Comparison of ENCODE assay signal across 2 cellular contexts in the genomic region with DNA sequence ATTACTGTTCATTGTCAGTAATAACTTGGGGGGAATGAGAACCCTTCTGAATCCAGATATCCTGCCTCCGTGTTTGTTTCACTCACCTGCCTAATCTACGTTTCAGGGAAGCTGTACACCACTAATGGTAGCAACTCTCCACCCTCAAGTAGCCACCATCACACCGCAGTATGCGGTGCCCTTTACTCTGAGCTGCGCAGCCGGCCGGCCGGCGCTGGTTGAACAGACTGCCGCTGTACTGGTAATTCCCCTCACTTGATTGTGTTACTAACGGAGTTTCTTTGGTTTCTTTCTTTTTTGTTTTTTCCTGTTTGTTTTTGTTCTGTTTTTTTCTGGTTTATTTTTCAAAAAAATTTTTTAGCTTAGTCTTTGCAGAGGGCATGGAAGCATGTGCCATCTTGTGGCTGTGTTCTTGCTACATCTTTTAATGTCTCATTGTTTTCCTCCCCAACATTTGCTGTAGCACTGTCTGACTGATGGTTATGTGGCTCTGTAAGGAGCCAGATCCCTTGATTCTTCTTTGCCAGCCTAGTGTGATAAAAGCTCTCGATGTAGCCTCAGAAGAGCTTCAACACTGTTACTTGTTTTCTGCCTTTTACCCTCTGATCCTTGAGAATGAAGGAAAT.
TF ChIP-seq lines count a peak whose summit lies in the region.

No MANE protein-coding gene starts in this region.

TF ChIP-seq in SK-N-SH, 30 proteins besides CTCF, POLR2A, EP300 and RAD21 (continued from another document):
- TF ChIP-seq GATA2 (CRISPR knock-in tag; IDR thresholded peaks at IDR 0.05) (no peak), YY1 (IDR thresholded peaks at IDR 0.05; ENCODE audit: low read depth) (no peak), FOXM1 (IDR thresholded peaks at IDR 0.05; ENCODE audit: low read depth) (no peak), ELF1 (IDR thresholded peaks at IDR 0.05) (no peak), RFX5 (IDR thresholded peaks at IDR 0.05; ENCODE audit: low read length) (no peak), JUND (IDR thresholded peaks at IDR 0.05) (no peak)
- TF ChIP-seq, protein P1, sequence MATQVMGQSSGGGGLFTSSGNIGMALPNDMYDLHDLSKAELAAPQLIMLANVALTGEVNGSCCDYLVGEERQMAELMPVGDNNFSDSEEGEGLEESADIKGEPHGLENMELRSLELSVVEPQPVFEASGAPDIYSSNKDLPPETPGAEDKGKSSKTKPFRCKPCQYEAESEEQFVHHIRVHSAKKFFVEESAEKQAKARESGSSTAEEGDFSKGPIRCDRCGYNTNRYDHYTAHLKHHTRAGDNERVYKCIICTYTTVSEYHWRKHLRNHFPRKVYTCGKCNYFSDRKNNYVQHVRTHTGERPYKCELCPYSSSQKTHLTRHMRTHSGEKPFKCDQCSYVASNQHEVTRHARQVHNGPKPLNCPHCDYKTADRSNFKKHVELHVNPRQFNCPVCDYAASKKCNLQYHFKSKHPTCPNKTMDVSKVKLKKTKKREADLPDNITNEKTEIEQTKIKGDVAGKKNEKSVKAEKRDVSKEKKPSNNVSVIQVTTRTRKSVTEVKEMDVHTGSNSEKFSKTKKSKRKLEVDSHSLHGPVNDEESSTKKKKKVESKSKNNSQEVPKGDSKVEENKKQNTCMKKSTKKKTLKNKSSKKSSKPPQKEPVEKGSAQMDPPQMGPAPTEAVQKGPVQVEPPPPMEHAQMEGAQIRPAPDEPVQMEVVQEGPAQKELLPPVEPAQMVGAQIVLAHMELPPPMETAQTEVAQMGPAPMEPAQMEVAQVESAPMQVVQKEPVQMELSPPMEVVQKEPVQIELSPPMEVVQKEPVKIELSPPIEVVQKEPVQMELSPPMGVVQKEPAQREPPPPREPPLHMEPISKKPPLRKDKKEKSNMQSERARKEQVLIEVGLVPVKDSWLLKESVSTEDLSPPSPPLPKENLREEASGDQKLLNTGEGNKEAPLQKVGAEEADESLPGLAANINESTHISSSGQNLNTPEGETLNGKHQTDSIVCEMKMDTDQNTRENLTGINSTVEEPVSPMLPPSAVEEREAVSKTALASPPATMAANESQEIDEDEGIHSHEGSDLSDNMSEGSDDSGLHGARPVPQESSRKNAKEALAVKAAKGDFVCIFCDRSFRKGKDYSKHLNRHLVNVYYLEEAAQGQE (IDR thresholded peaks at IDR 0.05; ENCODE audit: low read depth, low read length) = no peak
- TF ChIP-seq, protein P2, sequence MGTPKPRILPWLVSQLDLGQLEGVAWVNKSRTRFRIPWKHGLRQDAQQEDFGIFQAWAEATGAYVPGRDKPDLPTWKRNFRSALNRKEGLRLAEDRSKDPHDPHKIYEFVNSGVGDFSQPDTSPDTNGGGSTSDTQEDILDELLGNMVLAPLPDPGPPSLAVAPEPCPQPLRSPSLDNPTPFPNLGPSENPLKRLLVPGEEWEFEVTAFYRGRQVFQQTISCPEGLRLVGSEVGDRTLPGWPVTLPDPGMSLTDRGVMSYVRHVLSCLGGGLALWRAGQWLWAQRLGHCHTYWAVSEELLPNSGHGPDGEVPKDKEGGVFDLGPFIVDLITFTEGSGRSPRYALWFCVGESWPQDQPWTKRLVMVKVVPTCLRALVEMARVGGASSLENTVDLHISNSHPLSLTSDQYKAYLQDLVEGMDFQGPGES (IDR thresholded peaks at IDR 0.05; ENCODE audit: low read depth, low read length) = no peak
- TF ChIP-seq, protein P3, sequence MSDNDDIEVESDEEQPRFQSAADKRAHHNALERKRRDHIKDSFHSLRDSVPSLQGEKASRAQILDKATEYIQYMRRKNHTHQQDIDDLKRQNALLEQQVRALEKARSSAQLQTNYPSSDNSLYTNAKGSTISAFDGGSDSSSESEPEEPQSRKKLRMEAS (IDR thresholded peaks at IDR 0.05; ENCODE audit: low read depth) = no peak

TF ChIP-seq in SK-N-SH treated with all-trans-retinoic acid at 6 μM for 48 hours, 23 proteins besides CTCF, POLR2A, EP300 and RAD21:
- TF ChIP-seq, protein P4, sequence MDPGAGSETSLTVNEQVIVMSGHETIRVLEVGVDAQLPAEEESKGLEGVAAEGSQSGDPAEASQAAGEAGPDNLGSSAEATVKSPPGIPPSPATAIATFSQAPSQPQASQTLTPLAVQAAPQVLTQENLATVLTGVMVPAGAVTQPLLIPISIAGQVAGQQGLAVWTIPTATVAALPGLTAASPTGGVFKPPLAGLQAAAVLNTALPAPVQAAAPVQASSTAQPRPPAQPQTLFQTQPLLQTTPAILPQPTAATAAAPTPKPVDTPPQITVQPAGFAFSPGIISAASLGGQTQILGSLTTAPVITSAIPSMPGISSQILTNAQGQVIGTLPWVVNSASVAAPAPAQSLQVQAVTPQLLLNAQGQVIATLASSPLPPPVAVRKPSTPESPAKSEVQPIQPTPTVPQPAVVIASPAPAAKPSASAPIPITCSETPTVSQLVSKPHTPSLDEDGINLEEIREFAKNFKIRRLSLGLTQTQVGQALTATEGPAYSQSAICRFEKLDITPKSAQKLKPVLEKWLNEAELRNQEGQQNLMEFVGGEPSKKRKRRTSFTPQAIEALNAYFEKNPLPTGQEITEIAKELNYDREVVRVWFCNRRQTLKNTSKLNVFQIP (CRISPR knock-in tag; IDR thresholded peaks at IDR 0.05; ENCODE audit: borderline replicate concordance, low read depth) = no peak
- TF ChIP-seq, protein P5, sequence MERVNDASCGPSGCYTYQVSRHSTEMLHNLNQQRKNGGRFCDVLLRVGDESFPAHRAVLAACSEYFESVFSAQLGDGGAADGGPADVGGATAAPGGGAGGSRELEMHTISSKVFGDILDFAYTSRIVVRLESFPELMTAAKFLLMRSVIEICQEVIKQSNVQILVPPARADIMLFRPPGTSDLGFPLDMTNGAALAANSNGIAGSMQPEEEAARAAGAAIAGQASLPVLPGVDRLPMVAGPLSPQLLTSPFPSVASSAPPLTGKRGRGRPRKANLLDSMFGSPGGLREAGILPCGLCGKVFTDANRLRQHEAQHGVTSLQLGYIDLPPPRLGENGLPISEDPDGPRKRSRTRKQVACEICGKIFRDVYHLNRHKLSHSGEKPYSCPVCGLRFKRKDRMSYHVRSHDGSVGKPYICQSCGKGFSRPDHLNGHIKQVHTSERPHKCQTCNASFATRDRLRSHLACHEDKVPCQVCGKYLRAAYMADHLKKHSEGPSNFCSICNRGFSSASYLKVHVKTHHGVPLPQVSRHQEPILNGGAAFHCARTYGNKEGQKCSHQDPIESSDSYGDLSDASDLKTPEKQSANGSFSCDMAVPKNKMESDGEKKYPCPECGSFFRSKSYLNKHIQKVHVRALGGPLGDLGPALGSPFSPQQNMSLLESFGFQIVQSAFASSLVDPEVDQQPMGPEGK (CRISPR knock-in tag; IDR thresholded peaks at IDR 0.05; ENCODE audit: borderline replicate concordance) = no peak
- no peak for TF ChIP-seq GLIS3 (CRISPR knock-in tag; IDR thresholded peaks at IDR 0.05)
- no peak for TF ChIP-seq TOX (CRISPR knock-in tag; IDR thresholded peaks at IDR 0.05; ENCODE audit: borderline replicate concordance)
- no peak for TF ChIP-seq ESRRG (CRISPR knock-in tag; IDR thresholded peaks at IDR 0.05)
- TF ChIP-seq, protein P6, sequence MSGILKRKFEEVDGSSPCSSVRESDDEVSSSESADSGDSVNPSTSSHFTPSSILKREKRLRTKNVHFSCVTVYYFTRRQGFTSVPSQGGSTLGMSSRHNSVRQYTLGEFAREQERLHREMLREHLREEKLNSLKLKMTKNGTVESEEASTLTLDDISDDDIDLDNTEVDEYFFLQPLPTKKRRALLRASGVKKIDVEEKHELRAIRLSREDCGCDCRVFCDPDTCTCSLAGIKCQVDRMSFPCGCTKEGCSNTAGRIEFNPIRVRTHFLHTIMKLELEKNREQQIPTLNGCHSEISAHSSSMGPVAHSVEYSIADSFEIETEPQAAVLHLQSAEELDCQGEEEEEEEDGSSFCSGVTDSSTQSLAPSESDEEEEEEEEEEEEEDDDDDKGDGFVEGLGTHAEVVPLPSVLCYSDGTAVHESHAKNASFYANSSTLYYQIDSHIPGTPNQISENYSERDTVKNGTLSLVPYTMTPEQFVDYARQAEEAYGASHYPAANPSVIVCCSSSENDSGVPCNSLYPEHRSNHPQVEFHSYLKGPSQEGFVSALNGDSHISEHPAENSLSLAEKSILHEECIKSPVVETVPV (CRISPR knock-in tag; IDR thresholded peaks at IDR 0.05) = no peak
- no peak for TF ChIP-seq TCF4 (CRISPR knock-in tag; IDR thresholded peaks at IDR 0.05; ENCODE audit: borderline replicate concordance)
- TF ChIP-seq SNAI2 (CRISPR knock-in tag; IDR thresholded peaks at IDR 0.05) = no peak
- no peak for TF ChIP-seq ZC3H10 (CRISPR knock-in tag; IDR thresholded peaks at IDR 0.05)
- no peak for TF ChIP-seq RARB (CRISPR knock-in tag; IDR thresholded peaks at IDR 0.05)
- no peak for TF ChIP-seq OSR1 (CRISPR knock-in tag; IDR thresholded peaks at IDR 0.05)
- TF ChIP-seq, protein P7, sequence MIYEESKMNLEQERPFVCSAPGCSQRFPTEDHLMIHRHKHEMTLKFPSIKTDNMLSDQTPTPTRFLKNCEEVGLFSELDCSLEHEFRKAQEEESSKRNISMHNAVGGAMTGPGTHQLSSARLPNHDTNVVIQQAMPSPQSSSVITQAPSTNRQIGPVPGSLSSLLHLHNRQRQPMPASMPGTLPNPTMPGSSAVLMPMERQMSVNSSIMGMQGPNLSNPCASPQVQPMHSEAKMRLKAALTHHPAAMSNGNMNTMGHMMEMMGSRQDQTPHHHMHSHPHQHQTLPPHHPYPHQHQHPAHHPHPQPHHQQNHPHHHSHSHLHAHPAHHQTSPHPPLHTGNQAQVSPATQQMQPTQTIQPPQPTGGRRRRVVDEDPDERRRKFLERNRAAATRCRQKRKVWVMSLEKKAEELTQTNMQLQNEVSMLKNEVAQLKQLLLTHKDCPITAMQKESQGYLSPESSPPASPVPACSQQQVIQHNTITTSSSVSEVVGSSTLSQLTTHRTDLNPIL (CRISPR knock-in tag; IDR thresholded peaks at IDR 0.05; ENCODE audit: low read depth) = no peak
- TF ChIP-seq ARNTL (CRISPR knock-in tag; IDR thresholded peaks at IDR 0.05; ENCODE audit: borderline replicate concordance, low read depth) = no peak
- no peak for TF ChIP-seq BACH2 (CRISPR knock-in tag; IDR thresholded peaks at IDR 0.05; ENCODE audit: borderline replicate concordance)
- no peak for TF ChIP-seq ZFP30 (CRISPR knock-in tag; IDR thresholded peaks at IDR 0.05)
